9 cellular contexts compared by ENCODE assay signal in the genomic region with DNA sequence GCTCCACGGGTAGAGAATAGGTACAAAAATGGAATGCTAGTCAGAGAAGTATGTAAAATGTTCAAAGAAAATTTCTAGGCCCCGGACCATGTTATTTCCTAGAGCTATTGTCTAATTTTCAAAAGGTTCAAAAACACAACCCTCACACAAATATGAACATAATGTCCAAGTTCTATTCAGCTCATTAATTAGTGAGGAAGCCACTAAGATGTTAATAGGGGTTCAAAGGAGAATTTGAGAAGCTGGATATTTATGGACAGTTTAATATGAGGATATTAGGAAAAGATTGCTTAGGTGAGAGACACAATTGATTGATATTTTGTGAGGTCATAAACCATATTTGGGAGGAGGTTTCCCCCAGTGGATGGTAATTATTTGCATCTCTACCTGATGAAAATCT.
"Had no signal": no experiment of that assay in that cellular context is flagged by ENCODE, and none has a peak within 500 bp of the region (broad histone marks: within the 10 kb centered on the region; RNA-seq: fewer than 3 reads in every experiment).

No MANE protein-coding gene starts in this region.

- DNase-seq: GM23248, GOT3, H7, H9, HCEC 1CT, HFFc6 had no signal

- H3K4me1 ChIP-seq: HAP-1 had no signal

- H3K9me3 Mint-ChIP-seq: GM23338, H9, HFFc6 had no signal

- H3K9me3 ChIP-seq: HAP-1 had no signal

- H3K27ac ChIP-seq: GM23248 had no signal

- H3K36me3 ChIP-seq: HAP-1 had no signal

- H3K27ac Mint-ChIP-seq: GM23338, H9, HFFc6 had no signal

- H3K4me3 ChIP-seq: GM23248, GM23338, HAP-1 had no signal

- ATAC-seq: GM23338, HCT116 had no signal

- H3K4me3 Mint-ChIP-seq: GM23338, H9, HFFc6 had no signal
